ENCODE assay signal across 1 cellular context in genomic region chr1:155226910-155227260, GRCh38.
TF ChIP-seq lines count a peak whose summit lies in the region.

No MANE protein-coding gene starts in this region.

TF ChIP-seq in HepG2, 621 proteins besides CTCF, POLR2A, EP300 and RAD21 (continued from another document):
- TF ChIP-seq ZFP91 (CRISPR knock-in tag; IDR thresholded peaks at IDR 0.05; ENCODE audit: borderline replicate concordance): peak; percentile 14; the same call in 1 of the 2 replicates
- 0 out of 2 replicates have a peak, but pooled peaks have one; percentile 68 for TF ChIP-seq ZNF605 (CRISPR knock-in tag; IDR thresholded peaks at IDR 0.05)
- TF ChIP-seq, protein P1, sequence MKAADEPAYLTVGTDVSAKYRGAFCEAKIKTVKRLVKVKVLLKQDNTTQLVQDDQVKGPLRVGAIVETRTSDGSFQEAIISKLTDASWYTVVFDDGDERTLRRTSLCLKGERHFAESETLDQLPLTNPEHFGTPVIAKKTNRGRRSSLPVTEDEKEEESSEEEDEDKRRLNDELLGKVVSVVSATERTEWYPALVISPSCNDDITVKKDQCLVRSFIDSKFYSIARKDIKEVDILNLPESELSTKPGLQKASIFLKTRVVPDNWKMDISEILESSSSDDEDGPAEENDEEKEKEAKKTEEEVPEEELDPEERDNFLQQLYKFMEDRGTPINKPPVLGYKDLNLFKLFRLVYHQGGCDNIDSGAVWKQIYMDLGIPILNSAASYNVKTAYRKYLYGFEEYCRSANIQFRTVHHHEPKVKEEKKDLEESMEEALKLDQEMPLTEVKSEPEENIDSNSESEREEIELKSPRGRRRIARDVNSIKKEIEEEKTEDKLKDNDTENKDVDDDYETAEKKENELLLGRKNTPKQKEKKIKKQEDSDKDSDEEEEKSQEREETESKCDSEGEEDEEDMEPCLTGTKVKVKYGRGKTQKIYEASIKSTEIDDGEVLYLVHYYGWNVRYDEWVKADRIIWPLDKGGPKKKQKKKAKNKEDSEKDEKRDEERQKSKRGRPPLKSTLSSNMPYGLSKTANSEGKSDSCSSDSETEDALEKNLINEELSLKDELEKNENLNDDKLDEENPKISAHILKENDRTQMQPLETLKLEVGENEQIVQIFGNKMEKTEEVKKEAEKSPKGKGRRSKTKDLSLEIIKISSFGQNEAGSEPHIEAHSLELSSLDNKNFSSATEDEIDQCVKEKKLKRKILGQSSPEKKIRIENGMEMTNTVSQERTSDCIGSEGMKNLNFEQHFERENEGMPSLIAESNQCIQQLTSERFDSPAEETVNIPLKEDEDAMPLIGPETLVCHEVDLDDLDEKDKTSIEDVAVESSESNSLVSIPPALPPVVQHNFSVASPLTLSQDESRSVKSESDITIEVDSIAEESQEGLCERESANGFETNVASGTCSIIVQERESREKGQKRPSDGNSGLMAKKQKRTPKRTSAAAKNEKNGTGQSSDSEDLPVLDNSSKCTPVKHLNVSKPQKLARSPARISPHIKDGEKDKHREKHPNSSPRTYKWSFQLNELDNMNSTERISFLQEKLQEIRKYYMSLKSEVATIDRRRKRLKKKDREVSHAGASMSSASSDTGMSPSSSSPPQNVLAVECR (CRISPR knock-in tag; IDR thresholded peaks at IDR 0.05; ENCODE audit: borderline replicate concordance): peak; percentile 79
- 0 out of 2 replicates have a peak, but pooled peaks have one; percentile 29 for TF ChIP-seq GLI4 (CRISPR knock-in tag; IDR thresholded peaks at IDR 0.05; ENCODE audit: borderline replicate concordance)
- TF ChIP-seq GATAD2A (CRISPR knock-in tag; IDR thresholded peaks at IDR 0.05): peak; percentile 13; the same call in 1 of the 2 replicates
- TF ChIP-seq CHD2 (IDR thresholded peaks at IDR 0.05; ENCODE audit: low read depth, low read length): peak; percentile 65; the same call in 1 of the 2 replicates
- TF ChIP-seq, protein P2, sequence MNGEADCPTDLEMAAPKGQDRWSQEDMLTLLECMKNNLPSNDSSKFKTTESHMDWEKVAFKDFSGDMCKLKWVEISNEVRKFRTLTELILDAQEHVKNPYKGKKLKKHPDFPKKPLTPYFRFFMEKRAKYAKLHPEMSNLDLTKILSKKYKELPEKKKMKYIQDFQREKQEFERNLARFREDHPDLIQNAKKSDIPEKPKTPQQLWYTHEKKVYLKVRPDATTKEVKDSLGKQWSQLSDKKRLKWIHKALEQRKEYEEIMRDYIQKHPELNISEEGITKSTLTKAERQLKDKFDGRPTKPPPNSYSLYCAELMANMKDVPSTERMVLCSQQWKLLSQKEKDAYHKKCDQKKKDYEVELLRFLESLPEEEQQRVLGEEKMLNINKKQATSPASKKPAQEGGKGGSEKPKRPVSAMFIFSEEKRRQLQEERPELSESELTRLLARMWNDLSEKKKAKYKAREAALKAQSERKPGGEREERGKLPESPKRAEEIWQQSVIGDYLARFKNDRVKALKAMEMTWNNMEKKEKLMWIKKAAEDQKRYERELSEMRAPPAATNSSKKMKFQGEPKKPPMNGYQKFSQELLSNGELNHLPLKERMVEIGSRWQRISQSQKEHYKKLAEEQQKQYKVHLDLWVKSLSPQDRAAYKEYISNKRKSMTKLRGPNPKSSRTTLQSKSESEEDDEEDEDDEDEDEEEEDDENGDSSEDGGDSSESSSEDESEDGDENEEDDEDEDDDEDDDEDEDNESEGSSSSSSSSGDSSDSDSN (CRISPR knock-in tag; IDR thresholded peaks at IDR 0.05): 0 out of 2 replicates have a peak, but pooled peaks have one; percentile 30
- no peak for TF ChIP-seq RBM39 (IDR thresholded peaks at IDR 0.05; ENCODE audit: low read depth, low read length, poor library complexity, severe bottlenecking)
- TF ChIP-seq CBX1 (IDR thresholded peaks at IDR 0.05; ENCODE audit: low read depth): peak; percentile 57
- TF ChIP-seq PHF8 (CRISPR knock-in tag; IDR thresholded peaks at IDR 0.05): peak; percentile 0; the same call in 1 of the 2 replicates
